Comparison of ENCODE assay signal across 8 cellular contexts in genomic region chr19:13795595-13796300, GRCh38. TPM values are rescaled to one million over a fixed set of nuclear protein-coding genes. Genes with fewer than 3 reads are reported as not detected.
A peak's percentile ranks its signal among the peaks of the same experiment; 100 is the strongest.
DNase-seq lines count a peak whose midpoint lies in the region; ATAC-seq and TF ChIP-seq lines count a peak whose summit lies in the region.

No MANE protein-coding gene starts in this region.

- peaks cover 0 to 2% (median 0%) of the 10 kb centered on the region in 7 donors for H3K9me3 Mint-ChIP-seq in CD14-positive monocyte
- H3K9me3 Mint-ChIP-seq in activated naive CD8-positive, alpha-beta T cell treated with anti-CD3 and anti-CD28 coated beads, Interleukin-2, amount 50 U/mL, for 24 hours = no peaks in the 10 kb centered on the region
- no peaks in the 10 kb centered on the region for H3K9me3 Mint-ChIP-seq in stimulated activated memory B cell treated with anti-CD40 and anti-IgM and Interleukin-4, amounts not matched to agents 10 μg/mL and 1 μg/mL and 100 μg/mL, for 72 hours

- no peak for DNase-seq in CD14-positive monocyte (ENCODE audit: low spot score)
- no peak for DNase-seq in activated naive CD8-positive, alpha-beta T cell treated with anti-CD3 and anti-CD28 coated beads, Interleukin-2, amount 50 U/mL, for 24 hours
- DNase-seq in iPS-NIHi11 (ENCODE audit: low spot score) = peak; percentile 62
- no peak for DNase-seq in NCI-H1048 (lab: John Stamatoyannopoulos, UW)
- DNase-seq in stimulated activated CD4-positive, alpha-beta T cell treated with anti-CD3 and anti-CD28 coated beads, Interleukin-4, amount 100 ng/mL, for 4 hours = no peak

- peaks cover 2 to 4% of the 10 kb centered on the region in 2 donors for H3K36me3 Mint-ChIP-seq in CD14-positive monocyte
- H3K36me3 Mint-ChIP-seq in activated naive CD8-positive, alpha-beta T cell treated with anti-CD3 and anti-CD28 coated beads, Interleukin-2, amount 50 U/mL, for 24 hours (ENCODE audit: low read depth) = no peaks in the 10 kb centered on the region
- H3K36me3 Mint-ChIP-seq in stimulated activated memory B cell treated with anti-CD40 and anti-IgM and Interleukin-4, amounts not matched to agents 10 μg/mL and 1 μg/mL and 100 μg/mL, for 72 hours = peaks cover 8% of the 10 kb centered on the region

- TF ChIP-seq CTCF in CD14-positive monocyte (IDR thresholded peaks at IDR 0.05) = no peak

- H3K27me3 Mint-ChIP-seq in CD14-positive monocyte (ENCODE audit: low read depth in 3 of 3) = peaks cover 0 to 11% (median 0%) of the 10 kb centered on the region in 3 donors
- no peaks in the 10 kb centered on the region for H3K27me3 Mint-ChIP-seq in activated naive CD8-positive, alpha-beta T cell treated with anti-CD3 and anti-CD28 coated beads, Interleukin-2, amount 50 U/mL, for 24 hours
- no peaks in the 10 kb centered on the region for H3K27me3 Mint-ChIP-seq in stimulated activated memory B cell treated with anti-CD40 and anti-IgM and Interleukin-4, amounts not matched to agents 10 μg/mL and 1 μg/mL and 100 μg/mL, for 72 hours

- H3K27ac Mint-ChIP-seq in CD14-positive monocyte = peak overlapping the region; percentile 14 to 93 (median 88)
- no peak overlapping the region for H3K27ac Mint-ChIP-seq in activated naive CD8-positive, alpha-beta T cell treated with anti-CD3 and anti-CD28 coated beads, Interleukin-2, amount 50 U/mL, for 24 hours
- H3K27ac Mint-ChIP-seq in stimulated activated memory B cell treated with anti-CD40 and anti-IgM and Interleukin-4, amounts not matched to agents 10 μg/mL and 1 μg/mL and 100 μg/mL, for 72 hours = peak overlapping the region; percentile 77

- peak; percentile 23 for ATAC-seq in GM19372 (IDR thresholded peaks at IDR 0.05; ENCODE audit: low read depth, unreplicated experiment)
- ATAC-seq in HG03439 (IDR thresholded peaks at IDR 0.05; ENCODE audit: unreplicated experiment) = peak; percentile 35
- ATAC-seq in activated naive CD8-positive, alpha-beta T cell treated with anti-CD3 and anti-CD28 coated beads, Interleukin-2, amount 50 U/mL, for 24 hours = peak; percentile 22
- ATAC-seq in stimulated activated memory B cell treated with anti-CD40 and anti-IgM and Interleukin-4, amounts not matched to agents 10 μg/mL and 1 μg/mL and 100 μg/mL, for 72 hours = peak; percentile 69

- H3K4me1 Mint-ChIP-seq in CD14-positive monocyte = peaks cover 31% of the 10 kb centered on the region
- H3K4me1 Mint-ChIP-seq in activated naive CD8-positive, alpha-beta T cell treated with anti-CD3 and anti-CD28 coated beads, Interleukin-2, amount 50 U/mL, for 24 hours = peaks cover 21% of the 10 kb centered on the region
- H3K4me1 Mint-ChIP-seq in stimulated activated memory B cell treated with anti-CD40 and anti-IgM and Interleukin-4, amounts not matched to agents 10 μg/mL and 1 μg/mL and 100 μg/mL, for 72 hours = peaks cover 37% of the 10 kb centered on the region

- peak overlapping the region; percentile 87 to 95 for H3K4me3 Mint-ChIP-seq in CD14-positive monocyte
- peak overlapping the region; percentile 91 for H3K4me3 Mint-ChIP-seq in activated naive CD8-positive, alpha-beta T cell treated with anti-CD3 and anti-CD28 coated beads, Interleukin-2, amount 50 U/mL, for 24 hours
- H3K4me3 Mint-ChIP-seq in stimulated activated memory B cell treated with anti-CD40 and anti-IgM and Interleukin-4, amounts not matched to agents 10 μg/mL and 1 μg/mL and 100 μg/mL, for 72 hours = peak overlapping the region; percentile 82

- intact Hi-C loops in CD14-positive monocyte (cut with micrococcal nuclease) = loop anchor here in 1 of 2 donors (5.0 kb wide), 2 partner anchors 37 to 63 kb away; no protein-coding TSS in a partner anchor

RNA-seq across cellular contexts. Expression of gene ZSWIM4, which starts 0.5 kb away (rescaled TPM):
- under 1 TPM; 0.19 to 0.23 TPM for polyA plus RNA-seq in CD14-positive monocyte

RNA-seq across cellular contexts. Expression of gene C19orf53, which starts 21.5 kb away (rescaled TPM):
- 100 to 1,000 TPM; 132 to 156 TPM for polyA plus RNA-seq in CD14-positive monocyte

RNA-seq across cellular contexts. Expression of gene MRI1, which starts 31.4 kb away (rescaled TPM):
- 1 to 10 TPM; 3.8 to 4.4 TPM for polyA plus RNA-seq in CD14-positive monocyte
